ENCODE assay signal across 8 cellular contexts in genomic region chr17:2282297-2282873, GRCh38. TPM values are rescaled to one million over a fixed set of nuclear protein-coding genes. Genes with fewer than 3 reads are reported as not detected.
DNase-seq lines count a peak whose midpoint lies in the region; ATAC-seq and TF ChIP-seq lines count a peak whose summit lies in the region.

No MANE protein-coding gene starts in this region.

- H3K36me3 ChIP-seq in adipocyte (ENCODE audit: control insufficient read depth, insufficient read depth, low read length, severe bottlenecking) (peaks cover 57% of the 10 kb centered on the region), left ventricle myocardium inferior (peaks cover 83% of the 10 kb centered on the region)

- intact Hi-C loops in left ventricle myocardium inferior (cut with micrococcal nuclease): no loop called here

- H3K9me3 ChIP-seq in adipocyte (ENCODE audit: control insufficient read depth, low read length) (no peaks in the 10 kb centered on the region), left ventricle myocardium inferior (replicated peaks) (no peaks in the 10 kb centered on the region)

- TF ChIP-seq CTCF in GM12874 (IDR thresholded peaks at IDR 0.05; ENCODE audit: insufficient read depth, low read depth, low read length): peak; percentile 29; the same call in 1 of the 2 replicates
- TF ChIP-seq CTCF in left ventricle myocardium inferior (IDR thresholded peaks at IDR 0.05; ENCODE audit: borderline replicate concordance): peak; percentile 73
- TF ChIP-seq CTCF in retinal pigment epithelial cell (conservative IDR thresholded peaks at IDR 0.05; ENCODE audit: low read depth, low read length): peak; percentile 48

- H3K4me3 ChIP-seq in adipocyte (ENCODE audit: low read length) (no peak overlapping the region), left ventricle myocardium inferior (no peak overlapping the region), retinal pigment epithelial cell (ENCODE audit: low read length) (no peak overlapping the region)

- no peak overlapping the region for H3K27ac ChIP-seq in left ventricle myocardium inferior (replicated peaks)

- DNase-seq in AML-193 (lab: John Stamatoyannopoulos, UW): peak; percentile 42 to 53
- peak; percentile 40 to 49 for DNase-seq in NCI-H526 (lab: John Stamatoyannopoulos, UW)
- DNase-seq in adipocyte (ENCODE audit: low read depth): peak; percentile 90
- DNase-seq in left ventricle myocardium inferior: no peak
- DNase-seq in retinal pigment epithelial cell (ENCODE audit: low read depth): no peak

- no peaks in the 10 kb centered on the region for H3K27me3 ChIP-seq in adipocyte (replicated peaks; ENCODE audit: control insufficient read depth, insufficient read depth, low read length)
- H3K27me3 ChIP-seq in left ventricle myocardium inferior (ENCODE audit: low read depth): no peaks in the 10 kb centered on the region

- no peak for ATAC-seq in HG03432 (IDR thresholded peaks at IDR 0.05; ENCODE audit: unreplicated experiment)
- ATAC-seq in GM18861 (IDR thresholded peaks at IDR 0.05; ENCODE audit: unreplicated experiment): no peak

- H3K4me1 ChIP-seq in adipocyte (ENCODE audit: control insufficient read depth, insufficient read depth, low read length): peaks cover 7% of the 10 kb centered on the region
- peaks cover 5% of the 10 kb centered on the region for H3K4me1 ChIP-seq in left ventricle myocardium inferior

- H3K9ac ChIP-seq in adipocyte (ENCODE audit: low read length): peak overlapping the region; percentile 9

RNA-seq across cellular contexts. Expression of gene SMG6, which starts 21.2 kb away (rescaled TPM):
- 22.1 TPM for total RNA-seq in left ventricle myocardium inferior

RNA-seq across cellular contexts. Expression of gene SRR, which starts 21.4 kb away (rescaled TPM):
- 8.2 TPM for total RNA-seq in left ventricle myocardium inferior

RNA-seq across cellular contexts. Expression of gene TSR1, which starts 53.9 kb away (rescaled TPM):
- 19.0 TPM for total RNA-seq in left ventricle myocardium inferior

RNA-seq across cellular contexts. Expression of gene SGSM2, which starts 54.9 kb away (rescaled TPM):
- 24.5 TPM for total RNA-seq in left ventricle myocardium inferior

Comparison
In these comparisons a context has a peak if more than half of its experiments do, and no peak if none do; other contexts are left out.
1. DNase-seq: peak in AML-193 (2 of 2), NCI-H526 (2 of 2) and adipocyte (single experiment); none in left ventricle myocardium inferior (single experiment) and retinal pigment epithelial cell (single experiment).
2. Peak in every context shown above with its lines, with median percentiles within 50 percentile points of each other: CTCF ChIP-seq.